38 cellular contexts compared by ENCODE assay signal in the genomic region with DNA sequence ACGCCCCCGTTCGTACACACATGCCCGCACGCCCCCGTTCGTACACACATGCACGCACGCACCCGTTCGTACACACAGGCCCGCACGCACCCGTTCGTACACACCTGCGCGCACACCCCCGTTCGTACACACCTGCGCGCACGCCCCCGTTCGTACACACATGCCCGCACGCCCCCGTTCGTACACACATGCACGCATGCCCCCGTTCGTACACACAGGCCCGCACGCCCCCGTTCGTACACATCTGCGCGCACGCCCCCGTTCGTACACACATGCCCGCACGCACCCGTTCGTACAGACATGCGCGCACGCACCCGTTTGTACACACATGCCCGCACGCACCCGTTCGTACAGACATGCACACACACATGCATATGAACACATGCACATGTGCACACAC. TPM values are rescaled to one million over a fixed set of nuclear protein-coding genes. Genes with fewer than 3 reads are reported as not detected.
"Had no signal": no experiment of that assay in that cellular context is flagged by ENCODE, and none has a peak within 500 bp of the region (broad histone marks: within the 10 kb centered on the region; RNA-seq: fewer than 3 reads in every experiment).

No MANE protein-coding gene starts in this region.

- H3K4me3 ChIP-seq: MG63, Peyer's patch had no signal

- H3K4me1 ChIP-seq: Peyer's patch had no signal

- H3K9me3 Mint-ChIP-seq: activated naive CD8-positive, alpha-beta T cell treated with anti-CD3 and anti-CD28 coated beads, Interleukin-2, amount 50 U/mL, for 24 hours; activated T-cell treated with anti-CD3 and anti-CD28 coated beads, Interleukin-2, amount 50 U/mL, for 24 hours; activated T-helper 2 cell treated with anti-CD3 and anti-CD28 coated beads, Interferon-gamma antibody, Interleukin-2, Interleukin-4, amounts not matched to agents 10 μg/mL and 5 μg/mL and 100 μg/mL, durations not matched to agents 14 hours and 24 hours and 36 hours had no signal

- H3K27me3 ChIP-seq: MG63, Peyer's patch had no signal

- ATAC-seq: activated CD8-positive, alpha-beta T cell treated with anti-CD3 and anti-CD28 coated beads, Interleukin-2, amount 10 ng/mL, durations not matched to agents 7 days and 5 days; activated naive CD8-positive, alpha-beta T cell treated with anti-CD3 and anti-CD28 coated beads, Interleukin-2, amount 50 U/mL, for 24 hours; PC-3; SK-N-SH treated with all-trans-retinoic acid at 6 μM for 48 hours had no signal

- DNase-seq: activated CD4-positive, alpha-beta T cell treated with anti-CD3 and anti-CD28 coated beads for 1 hour; activated CD4-positive, alpha-beta T cell treated with anti-CD3 and anti-CD28 coated beads for 48 hours; activated CD4-positive, alpha-beta T cell treated with anti-CD3 and anti-CD28 coated beads, Interleukin-2, amount 50 U/mL, for 48 hours; activated CD4-positive, CD25-positive, alpha-beta regulatory T cell; activated CD8-positive, alpha-beta T cell treated with anti-CD3 and anti-CD28 coated beads, Interleukin-2, amount 10 ng/mL, durations not matched to agents 7 days and 5 days; activated gamma-delta T cell; activated naive CD4-positive, alpha-beta T cell treated with Interleukin-2 at 50 U/mL for 16 hours; activated naive CD8-positive, alpha-beta T cell treated with anti-CD3 and anti-CD28 coated beads, Interleukin-2, amount 50 U/mL, for 24 hours; activated T-cell treated with anti-CD3 and anti-CD28 coated beads, Interleukin-2, amount 50 U/mL, for 24 hours; anterior cingulate cortex; central memory CD4-positive, alpha-beta T cell; Kasumi-1; KG1; MG63; NCI-H1048; NCI-H1436; NCI-H1694; NCI-H1930; NCI-H345; NCI-H524 treated with DMSO at 0.1 percent for 48 hours; NCI-H748 treated with DMSO at 0.1 percent for 48 hours; NK-92 treated with Interleukin-12 subunit alpha and Interleukin-12 subunit beta, amount 100 ng/mL, for 24 hours; PC-3; Peyer's patch; RPMI8226; SIG-M5; SW 1271; T-helper 1 cell; T-helper 2 cell; T1000; WERI-Rb-1 had no signal

- H3K27ac Mint-ChIP-seq: activated CD8-positive, alpha-beta T cell treated with anti-CD3 and anti-CD28 coated beads, Interleukin-2, amount 10 ng/mL, durations not matched to agents 7 days and 5 days; activated naive CD8-positive, alpha-beta T cell; activated naive CD8-positive, alpha-beta T cell treated with anti-CD3 and anti-CD28 coated beads, Interleukin-2, amount 50 U/mL, for 24 hours; activated T-cell treated with anti-CD3 and anti-CD28 coated beads, Interleukin-2, amount 50 U/mL, for 24 hours; activated T-helper 2 cell treated with anti-CD3 and anti-CD28 coated beads, Interferon-gamma antibody, Interleukin-2, Interleukin-4, amounts not matched to agents 10 μg/mL and 5 μg/mL and 100 μg/mL, durations not matched to agents 14 hours and 24 hours and 36 hours had no signal

- H3K36me3 Mint-ChIP-seq: activated naive CD8-positive, alpha-beta T cell; brain had no signal

- H3K27me3 Mint-ChIP-seq: activated naive CD8-positive, alpha-beta T cell; activated naive CD8-positive, alpha-beta T cell treated with anti-CD3 and anti-CD28 coated beads, Interleukin-2, amount 50 U/mL, for 24 hours; activated T-cell treated with anti-CD3 and anti-CD28 coated beads, Interleukin-2, amount 50 U/mL, for 24 hours had no signal

- H3K4me3 Mint-ChIP-seq: activated CD8-positive, alpha-beta T cell treated with anti-CD3 and anti-CD28 coated beads, Interleukin-2, amount 10 ng/mL, durations not matched to agents 7 days and 5 days; activated naive CD8-positive, alpha-beta T cell; activated naive CD8-positive, alpha-beta T cell treated with anti-CD3 and anti-CD28 coated beads, Interleukin-2, amount 50 U/mL, for 24 hours; activated T-cell treated with anti-CD3 and anti-CD28 coated beads, Interleukin-2, amount 50 U/mL, for 24 hours; brain had no signal

- H3K36me3 ChIP-seq: MG63, Peyer's patch, WERI-Rb-1 had no signal

- H3K9me3 ChIP-seq: MG63, Peyer's patch had no signal

- H3K27ac ChIP-seq: Peyer's patch, WERI-Rb-1 had no signal

RNA-seq across cellular contexts. Expression of a gene that starts 45.7 kb away (rescaled TPM):
- total RNA-seq: activated CD8-positive, alpha-beta T cell treated with anti-CD3 and anti-CD28 coated beads, Interleukin-2, amount 10 ng/mL, durations not matched to agents 7 days and 5 days; activated T-helper 2 cell treated with anti-CD3 and anti-CD28 coated beads, Interferon-gamma antibody, Interleukin-2, Interleukin-4, amounts not matched to agents 10 μg/mL and 5 μg/mL and 100 μg/mL, durations not matched to agents 14 hours and 24 hours and 36 hours; bronchial epithelial cell; NCI-H460; PC-3; Peyer's patch; SK-MEL-5 had no signal
